Comparison of ENCODE assay signal across 22 cellular contexts in genomic region chr11:46373787-46374740, GRCh38. TPM values are rescaled to one million over a fixed set of nuclear protein-coding genes. Genes with fewer than 3 reads are reported as not detected.
"Had no signal": no experiment of that assay in that cellular context is flagged by ENCODE, and none has a peak within 500 bp of the region (broad histone marks: within the 10 kb centered on the region; RNA-seq: fewer than 3 reads in every experiment).

No MANE protein-coding gene starts in this region.

- H3K4me3 Mint-ChIP-seq: effector memory CD8-positive, alpha-beta T cell; immature natural killer cell; memory B cell; nephron had no signal

- H3K4me3 ChIP-seq: esophagus squamous epithelium, gastroesophageal sphincter, left ventricle myocardium inferior, lower lobe of right lung, sigmoid colon, skin epidermis, stomach, thoracic aorta, transverse colon had no signal

- H3K27ac ChIP-seq: esophagus squamous epithelium, gastroesophageal sphincter, left ventricle myocardium inferior, lower lobe of right lung, sigmoid colon, skin epidermis, stomach, thoracic aorta, transverse colon had no signal

- FAIRE-seq: keratinocyte had no signal

- ATAC-seq: effector memory CD8-positive, alpha-beta T cell; gastroesophageal sphincter; left cardiac atrium; lower lobe of right lung had no signal

- H3K9me3 Mint-ChIP-seq: effector memory CD8-positive, alpha-beta T cell; immature natural killer cell; memory B cell; nephron had no signal

- H3K27ac Mint-ChIP-seq: immature natural killer cell, memory B cell, nephron had no signal

- H3K27me3 ChIP-seq: esophagus squamous epithelium, gastroesophageal sphincter, sigmoid colon, stomach, transverse colon had no signal

- H3K4me1 Mint-ChIP-seq: memory B cell had no signal

- H3K27me3 Mint-ChIP-seq: effector memory CD8-positive, alpha-beta T cell; memory B cell had no signal

- H3K4me1 ChIP-seq: lower lobe of right lung, transverse colon had no signal

- DNase-seq: effector memory CD8-positive, alpha-beta T cell; esophagus squamous epithelium; foreskin fibroblast; immature natural killer cell; left cardiac atrium; left ventricle myocardium inferior; lower lobe of right lung; midbrain; sigmoid colon; stimulated activated CD4-positive, alpha-beta T cell treated with anti-CD3 and anti-CD28 coated beads, Interleukin-2, amount 100 ng/mL, for 24 hours; stimulated activated CD4-positive, alpha-beta T cell treated with anti-CD3 and anti-CD28 coated beads, Interleukin-4, amount 100 ng/mL, for 4 hours; stimulated activated naive CD4-positive, alpha-beta T cell; stomach; transverse colon had no signal

- H3K9me3 ChIP-seq: esophagus squamous epithelium, gastroesophageal sphincter, left ventricle myocardium inferior, lower lobe of right lung, sigmoid colon, stomach, thoracic aorta, transverse colon had no signal

RNA-seq across cellular contexts. Expression of gene CHRM4, which starts 17.5 kb away (rescaled TPM):
- total RNA-seq: epithelial cell of proximal tubule, esophagus squamous epithelium, left ventricle myocardium inferior, lower lobe of right lung, ureter had no signal
- polyA plus RNA-seq: keratinocyte, stomach had no signal
